Comparison of ENCODE assay signal across 8 cellular contexts in genomic region chr3:20104167-20104661, GRCh38.
DNase-seq lines count a peak whose midpoint lies in the region; ATAC-seq and TF ChIP-seq lines count a peak whose summit lies in the region.

No MANE protein-coding gene starts in this region.

- H3K9me3 Mint-ChIP-seq in CD4-positive, alpha-beta memory T cell = no peaks in the 10 kb centered on the region
- H3K9me3 Mint-ChIP-seq in activated naive CD8-positive, alpha-beta T cell treated with anti-CD3 and anti-CD28 coated beads for 36 hours = no peaks in the 10 kb centered on the region

- peak; percentile 60 for ATAC-seq in GM21786 (IDR thresholded peaks at IDR 0.05; ENCODE audit: unreplicated experiment)
- no peak for ATAC-seq in HG03439 (IDR thresholded peaks at IDR 0.05; ENCODE audit: unreplicated experiment)

- DNase-seq in CD4-positive, alpha-beta memory T cell = peak; percentile 59 to 77 (median 77)
- peak; percentile 0 for DNase-seq in RPMI7951 (ENCODE audit: low read depth)
- DNase-seq in activated naive CD8-positive, alpha-beta T cell treated with anti-CD3 and anti-CD28 coated beads for 36 hours = peak; percentile 56
- peak; percentile 16 for DNase-seq in transverse colon
- no peak for DNase-seq in GOT3 (lab: John Stamatoyannopoulos, UW)
- no peak for DNase-seq in DMS114 treated with DMSO at 0.1 percent for 48 hours (lab: John Stamatoyannopoulos, UW; ENCODE audit: unreplicated experiment)

- H3K36me3 Mint-ChIP-seq in CD4-positive, alpha-beta memory T cell = peaks cover 27 to 36% of the 10 kb centered on the region in 2 donors
- H3K36me3 Mint-ChIP-seq in activated naive CD8-positive, alpha-beta T cell treated with anti-CD3 and anti-CD28 coated beads for 36 hours = peaks cover 3% of the 10 kb centered on the region

- POLR2A ChIA-PET in CD4-positive, alpha-beta memory T cell (lab: Charles Lee; ENCODE audit: partially characterized antibody) = interaction anchor here (0.9 to 4.9 kb wide), 3 partner anchors 10 to 63 kb away, joined by 3 to 29 read pairs (median 3); partner anchors contain the start of gene KAT2B

- H3K4me3 ChIP-seq in CD4-positive, alpha-beta memory T cell (ENCODE audit: low read length in 2 of 2) = no peak overlapping the region
- H3K4me3 ChIP-seq in transverse colon = no peak overlapping the region

- no peaks in the 10 kb centered on the region for H3K27me3 ChIP-seq in CD4-positive, alpha-beta memory T cell (ENCODE audit: insufficient read depth, low read length)
- H3K27me3 ChIP-seq in transverse colon = no peaks in the 10 kb centered on the region

- intact Hi-C loops in CD4-positive, alpha-beta memory T cell (cut with micrococcal nuclease) = loop anchor here (5.0 kb wide), 2 partner anchors 62 to 83 kb away; partner anchors contain the start of genes KAT2B and SGO1
- intact Hi-C loops in transverse colon (cut with DNase I; ENCODE audit: low total_unique reads) = no loop called here

- 66 to 89% methylated on average over 4 to 5 of the region's 5 CpGs for WGBS in transverse colon (ENCODE audit: low coverage in 1 of 2), 2 donors

- peaks cover 50 to 92% (median 63%) of the 10 kb centered on the region in 4 donors for H3K4me1 Mint-ChIP-seq in CD4-positive, alpha-beta memory T cell
- peaks cover 43% of the 10 kb centered on the region for H3K4me1 Mint-ChIP-seq in activated naive CD8-positive, alpha-beta T cell treated with anti-CD3 and anti-CD28 coated beads for 36 hours

- no peaks in the 10 kb centered on the region for H3K36me3 ChIP-seq in CD4-positive, alpha-beta memory T cell (ENCODE audit: insufficient read depth, low read length)
- no peaks in the 10 kb centered on the region for H3K36me3 ChIP-seq in transverse colon

- CTCF ChIA-PET in CD4-positive, alpha-beta memory T cell (lab: Charles Lee; ENCODE audit: partially characterized antibody) = interaction anchor here (0.9 to 2.3 kb wide), 3 partner anchors 53 to 70 kb away, joined by 3 to 8 read pairs (median 4); partner anchors contain the start of gene KAT2B

- H3K27ac Mint-ChIP-seq in CD4-positive, alpha-beta memory T cell = peak overlapping the region; percentile 91 to 98 (median 94)
- peak overlapping the region; percentile 93 for H3K27ac Mint-ChIP-seq in activated naive CD8-positive, alpha-beta T cell treated with anti-CD3 and anti-CD28 coated beads for 36 hours

- peaks cover 95% of the 10 kb centered on the region for H3K4me1 ChIP-seq in CD4-positive, alpha-beta memory T cell (ENCODE audit: insufficient read depth, low read length)
- H3K4me1 ChIP-seq in transverse colon = no peaks in the 10 kb centered on the region

- in situ Hi-C loops in transverse colon (cut with MboI; ENCODE audit: low pct_ligation_motif_present in 1 of 4, low pct_unique_long_range_greater_than_20kb in 1 of 4, low sequenced_read_pairs in 3 of 4) = no loop called here

- H3K9me3 ChIP-seq in CD4-positive, alpha-beta memory T cell (ENCODE audit: control insufficient read depth in 1 of 2, low read length in 2 of 2) = no peaks in the 10 kb centered on the region
- no peaks in the 10 kb centered on the region for H3K9me3 ChIP-seq in transverse colon

- TF ChIP-seq CTCF in transverse colon (IDR thresholded peaks at IDR 0.05) = no peak

- no peak for TF ChIP-seq EP300 in transverse colon (IDR thresholded peaks at IDR 0.05; ENCODE audit: low read depth)

- H3K4me3 Mint-ChIP-seq in CD4-positive, alpha-beta memory T cell = peak overlapping the region; percentile 43 to 94 (median 74)
- H3K4me3 Mint-ChIP-seq in activated naive CD8-positive, alpha-beta T cell treated with anti-CD3 and anti-CD28 coated beads for 36 hours = peak overlapping the region; percentile 71

- no peak for TF ChIP-seq POLR2A in transverse colon (IDR thresholded peaks at IDR 0.05)

- peak overlapping the region; percentile 56 for H3K27ac ChIP-seq in CD4-positive, alpha-beta memory T cell (ENCODE audit: low read depth, low read length)
- no peak overlapping the region for H3K27ac ChIP-seq in transverse colon

- H3K27me3 Mint-ChIP-seq in CD4-positive, alpha-beta memory T cell = no peaks in the 10 kb centered on the region
- no peaks in the 10 kb centered on the region for H3K27me3 Mint-ChIP-seq in activated naive CD8-positive, alpha-beta T cell treated with anti-CD3 and anti-CD28 coated beads for 36 hours

Comparison
In these comparisons a context has a peak if more than half of its experiments do, and no peak if none do; other contexts are left out.
1. DNase-seq: peak in CD4-positive, alpha-beta memory T cell (5 of 5), RPMI7951 (single experiment), activated naive CD8-positive, alpha-beta T cell treated with anti-CD3 and anti-CD28 coated beads for 36 hours (single experiment) and transverse colon (single experiment); none in GOT3 (single experiment) and DMS114 treated with DMSO at 0.1 percent for 48 hours (single experiment).